ENCODE assay signal across 14 cellular contexts in genomic region chr6:25511386-25511785, GRCh38.
"Had no signal": no experiment of that assay in that cellular context is flagged by ENCODE, and none has a peak within 500 bp of the region (broad histone marks: within the 10 kb centered on the region; RNA-seq: fewer than 3 reads in every experiment).

No MANE protein-coding gene starts in this region.

- H3K4me3 ChIP-seq: hepatocyte, pancreas, skin epidermis, tibial nerve, vagina had no signal

- H2AFZ ChIP-seq: hepatocyte had no signal

- H3K4me2 ChIP-seq: hepatocyte had no signal

- H3K9me3 ChIP-seq: pancreas, tibial nerve, vagina had no signal

- ATAC-seq: left ventricle myocardium superior, pancreas had no signal

- H3K4me1 ChIP-seq: tibial nerve, vagina had no signal

- H3K27me3 ChIP-seq: brain microvascular endothelial cell, hepatocyte, pancreas, tibial nerve, vagina had no signal

- H3K27ac ChIP-seq: brain microvascular endothelial cell, hepatocyte, pancreas, tibial nerve, vagina had no signal

- DNase-seq: activated effector memory CD4-positive, alpha-beta T cell treated with Interleukin-2 at 50 U/mL for 16 hours; activated T-cell treated with anti-CD3 and anti-CD28 coated beads, Interleukin-2, amount 50 U/mL, for 1 hour; amygdala; brain microvascular endothelial cell; cerebellar nuclear complex; dermis blood vessel endothelial cell; erythroblast; left ventricle myocardium superior; pancreas; T-helper 2 cell had no signal

- H3K36me3 ChIP-seq: brain microvascular endothelial cell, pancreas, vagina had no signal

- H3K79me2 ChIP-seq: hepatocyte had no signal
